Comparison of ENCODE assay signal across 9 cellular contexts in the genomic region with DNA sequence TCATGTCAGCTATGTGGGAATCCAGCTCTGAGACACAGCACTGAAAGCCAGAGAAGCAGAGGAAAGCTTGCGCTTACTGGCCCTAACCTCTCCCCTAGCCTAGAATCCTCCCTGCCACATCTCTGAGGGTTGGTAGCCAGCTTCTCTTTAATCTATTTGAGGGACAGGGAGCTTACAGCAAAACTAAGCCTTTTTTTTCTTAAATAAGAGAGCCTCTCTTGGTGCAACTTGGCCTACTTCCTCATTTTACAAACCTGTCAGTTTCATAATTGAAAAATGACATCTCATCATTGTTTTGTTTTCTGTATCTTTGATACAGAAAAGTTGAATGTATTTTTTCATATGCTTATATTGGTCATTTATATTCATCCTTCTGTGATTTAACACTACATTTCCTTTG.
DNase-seq lines count a peak whose midpoint lies in the region; ATAC-seq, FAIRE-seq and TF ChIP-seq lines count a peak whose summit lies in the region.
"Had no signal": no experiment of that assay in that cellular context is flagged by ENCODE, and none has a peak within 500 bp of the region (broad histone marks: within the 10 kb centered on the region; RNA-seq: fewer than 3 reads in every experiment).

No MANE protein-coding gene starts in this region.

- no peaks in the 10 kb centered on the region for H3K9me3 Mint-ChIP-seq in activated T-helper 2 cell treated with anti-CD3 and anti-CD28 coated beads, Interferon-gamma antibody, Interleukin-2, Interleukin-4, amounts not matched to agents 10 μg/mL and 5 μg/mL and 100 μg/mL, durations not matched to agents 14 hours and 24 hours and 36 hours

- H3K36me3 Mint-ChIP-seq in activated T-helper 2 cell treated with anti-CD3 and anti-CD28 coated beads, Interferon-gamma antibody, Interleukin-2, Interleukin-4, amounts not matched to agents 10 μg/mL and 5 μg/mL and 100 μg/mL, durations not matched to agents 14 hours and 24 hours and 36 hours (ENCODE audit: low read depth) = no peaks in the 10 kb centered on the region

- H3K27me3 Mint-ChIP-seq in activated T-helper 2 cell treated with anti-CD3 and anti-CD28 coated beads, Interferon-gamma antibody, Interleukin-2, Interleukin-4, amounts not matched to agents 10 μg/mL and 5 μg/mL and 100 μg/mL, durations not matched to agents 14 hours and 24 hours and 36 hours (ENCODE audit: low read depth) = peaks cover 11% of the 10 kb centered on the region

- no peaks in the 10 kb centered on the region for H3K4me1 Mint-ChIP-seq in activated T-helper 2 cell treated with anti-CD3 and anti-CD28 coated beads, Interferon-gamma antibody, Interleukin-2, Interleukin-4, amounts not matched to agents 10 μg/mL and 5 μg/mL and 100 μg/mL, durations not matched to agents 14 hours and 24 hours and 36 hours (ENCODE audit: low read depth)

- TF ChIP-seq CTCF in GM20000 (IDR thresholded peaks at IDR 0.05; ENCODE audit: extremely low read depth, missing control alignments) = no peak

- no peak overlapping the region for H3K4me3 Mint-ChIP-seq in activated T-helper 2 cell treated with anti-CD3 and anti-CD28 coated beads, Interferon-gamma antibody, Interleukin-2, Interleukin-4, amounts not matched to agents 10 μg/mL and 5 μg/mL and 100 μg/mL, durations not matched to agents 14 hours and 24 hours and 36 hours (ENCODE audit: low read depth)

- peak; percentile 23 for DNase-seq in GM12892 (ENCODE audit: insufficient read length)
- DNase-seq in GM20000 (ENCODE audit: low spot score) = peak; percentile 71
- DNase-seq in RPMI8226 = peak; percentile 72
- DNase-seq in retina = no peak
- DNase-seq in RCC 7860 (ENCODE audit: low spot score) = no peak
- no peak for DNase-seq in activated CD8-positive, alpha-beta memory T cell treated with anti-CD3 and anti-CD28 coated beads, Interleukin-2, amount 50 U/mL, for 48 hours
- DNase-seq in activated T-helper 2 cell treated with anti-CD3 and anti-CD28 coated beads, Interferon-gamma antibody, Interleukin-2, Interleukin-4, amounts not matched to agents 10 μg/mL and 5 μg/mL and 100 μg/mL, durations not matched to agents 14 hours and 24 hours and 36 hours (ENCODE audit: low spot score) = no peak
- DNase-seq: right cardiac atrium had no signal

- FAIRE-seq in GM12892 (lab: Jason Lieb, UNC) = no peak
- no peak for FAIRE-seq in RCC 7860 (lab: Jason Lieb, UNC)

- intact Hi-C loops in activated T-helper 2 cell treated with anti-CD3 and anti-CD28 coated beads, Interferon-gamma antibody, Interleukin-2, Interleukin-4, amounts not matched to agents 10 μg/mL and 5 μg/mL and 100 μg/mL, durations not matched to agents 14 hours and 24 hours and 36 hours (cut with micrococcal nuclease) = no loop called here

- no peak overlapping the region for H3K27ac Mint-ChIP-seq in activated T-helper 2 cell treated with anti-CD3 and anti-CD28 coated beads, Interferon-gamma antibody, Interleukin-2, Interleukin-4, amounts not matched to agents 10 μg/mL and 5 μg/mL and 100 μg/mL, durations not matched to agents 14 hours and 24 hours and 36 hours

- ATAC-seq in HG03103 (IDR thresholded peaks at IDR 0.05; ENCODE audit: low read depth, unreplicated experiment) = peak; percentile 88
- ATAC-seq: right cardiac atrium had no signal

- TF ChIP-seq POLR2A in GM12892 (IDR thresholded peaks at IDR 0.05; ENCODE audit: low read depth, low read length) = no peak

Comparison
In these comparisons a context has a peak if more than half of its experiments do, and no peak if none do; other contexts are left out.
1. DNase-seq: peak in GM12892 (single experiment), GM20000 (single experiment) and RPMI8226 (single experiment); none in retina (single experiment), RCC 7860 (single experiment), activated CD8-positive, alpha-beta memory T cell treated with anti-CD3 and anti-CD28 coated beads, Interleukin-2, amount 50 U/mL, for 48 hours (single experiment) and activated T-helper 2 cell treated with anti-CD3 and anti-CD28 coated beads, Interferon-gamma antibody, Interleukin-2, Interleukin-4, amounts not matched to agents 10 μg/mL and 5 μg/mL and 100 μg/mL, durations not matched to agents 14 hours and 24 hours and 36 hours (single experiment).